11 cellular contexts compared by ENCODE assay signal in genomic region chr6:42366999-42367352, GRCh38.
DNase-seq lines count a peak whose midpoint lies in the region; ATAC-seq and TF ChIP-seq lines count a peak whose summit lies in the region.
"Had no signal": no experiment of that assay in that cellular context is flagged by ENCODE, and none has a peak within 500 bp of the region (broad histone marks: within the 10 kb centered on the region; RNA-seq: fewer than 3 reads in every experiment).

No MANE protein-coding gene starts in this region.

- H3K36me3 Mint-ChIP-seq in activated naive CD8-positive, alpha-beta T cell treated with anti-CD3 and anti-CD28 coated beads for 36 hours: peaks cover 9% of the 10 kb centered on the region

- H3K4me3 ChIP-seq in GM06990 (replicated peaks; ENCODE audit: low read depth, low read length) (no peak overlapping the region), neutrophil (ENCODE audit: low read depth in 1 of 2, low read length in 1 of 2) (peak overlapping the region; percentile 55 to 58)
- H3K4me3 ChIP-seq: adrenal gland, HAP-1, tibial artery had no signal

- no peaks in the 10 kb centered on the region for H3K27me3 ChIP-seq in GM06990 (replicated peaks; ENCODE audit: control insufficient read depth, insufficient read depth, low read length)
- no peaks in the 10 kb centered on the region for H3K27me3 ChIP-seq in neutrophil
- H3K27me3 ChIP-seq: adrenal gland, tibial artery had no signal

- peaks cover 91 to 93% of the 10 kb centered on the region in 2 experiments for H3K4me1 ChIP-seq in neutrophil (ENCODE audit: control insufficient read depth in 1 of 2, insufficient read depth in 1 of 2, low read depth in 1 of 2, low read length in 1 of 2)
- H3K4me1 ChIP-seq: HAP-1, tibial artery had no signal

- no peaks in the 10 kb centered on the region for H3K9me3 ChIP-seq in neutrophil
- H3K9me3 ChIP-seq: adrenal gland, HAP-1, tibial artery had no signal

- H3K27ac ChIP-seq in neutrophil: peak overlapping the region; percentile 97
- H3K27ac ChIP-seq: tibial artery had no signal

- TF ChIP-seq CTCF in GM06990 (IDR thresholded peaks at IDR 0.05; ENCODE audit: insufficient read depth, low read length, poor library complexity, severe bottlenecking) (no peak), neutrophil (IDR thresholded peaks at IDR 0.05) (no peak)

- no peaks in the 10 kb centered on the region for H3K36me3 ChIP-seq in GM06990 (ENCODE audit: control insufficient read depth, insufficient read depth, low read length)
- H3K36me3 ChIP-seq in neutrophil: no peaks in the 10 kb centered on the region
- H3K36me3 ChIP-seq: adrenal gland, HAP-1, tibial artery had no signal

- peaks cover 2% of the 10 kb centered on the region for H3K9me3 Mint-ChIP-seq in activated naive CD8-positive, alpha-beta T cell treated with anti-CD3 and anti-CD28 coated beads for 36 hours

- H3K4me1 Mint-ChIP-seq in activated naive CD8-positive, alpha-beta T cell treated with anti-CD3 and anti-CD28 coated beads for 36 hours: peaks cover 50% of the 10 kb centered on the region

- H3K27ac Mint-ChIP-seq in activated naive CD8-positive, alpha-beta T cell treated with anti-CD3 and anti-CD28 coated beads for 36 hours: peak overlapping the region; percentile 85

- peak; percentile 27 for DNase-seq in GM06990 (ENCODE audit: extremely low read depth, insufficient read length)
- no peak for DNase-seq in activated naive CD8-positive, alpha-beta T cell treated with anti-CD3 and anti-CD28 coated beads for 36 hours
- no peak for DNase-seq in NCI-H2081 treated with DMSO at 0.1 percent for 48 hours (lab: John Stamatoyannopoulos, UW)
- DNase-seq: NCI-H1417, tibial artery had no signal

- ATAC-seq in HG03066 (IDR thresholded peaks at IDR 0.05; ENCODE audit: low read depth, unreplicated experiment) (peak; percentile 15), GM21360 (IDR thresholded peaks at IDR 0.05; ENCODE audit: unreplicated experiment) (no peak), GM18867 (IDR thresholded peaks at IDR 0.05; ENCODE audit: unreplicated experiment) (no peak)

- no peaks in the 10 kb centered on the region for H3K27me3 Mint-ChIP-seq in activated naive CD8-positive, alpha-beta T cell treated with anti-CD3 and anti-CD28 coated beads for 36 hours

- H3K4me3 Mint-ChIP-seq in activated naive CD8-positive, alpha-beta T cell treated with anti-CD3 and anti-CD28 coated beads for 36 hours: peak overlapping the region; percentile 47
